Comparison of ENCODE assay signal across 2 cellular contexts in genomic region chr12:132134653-132135183, GRCh38.
TF ChIP-seq lines count a peak whose summit lies in the region.
"Not testable (repeated sequence)": the region's sequence is repeated elsewhere in the genome, so short reads cannot be mapped to it uniquely, and the experiment has no call there.

No MANE protein-coding gene starts in this region.

TF ChIP-seq in K562, 482 proteins besides CTCF, POLR2A, EP300 and RAD21:
- TF ChIP-seq HNRNPL (IDR thresholded peaks at IDR 0.05; ENCODE audit: low read depth, low read length) (peak; percentile 99), MYNN (IDR thresholded peaks at IDR 0.05) (peak; percentile 27; the same call in 1 of the 2 replicates)
- TF ChIP-seq MYNN (CRISPR knock-in tag; IDR thresholded peaks at IDR 0.05) = not testable (repeated sequence)

TF ChIP-seq in HepG2, 621 proteins besides CTCF, POLR2A, EP300 and RAD21:
- peak; percentile 97 for TF ChIP-seq HNRNPL (IDR thresholded peaks at IDR 0.05; ENCODE audit: low read depth, low read length)
